Comparison of ENCODE assay signal across 19 cellular contexts in genomic region chr4:989722-990471, GRCh38. TPM values are rescaled to one million over a fixed set of nuclear protein-coding genes. Genes with fewer than 3 reads are reported as not detected.
"Had no signal": no experiment of that assay in that cellular context is flagged by ENCODE, and none has a peak within 500 bp of the region (broad histone marks: within the 10 kb centered on the region; RNA-seq: fewer than 3 reads in every experiment).

No MANE protein-coding gene starts in this region.

- H3K9me3 ChIP-seq: esophagus muscularis mucosa, ovary, sigmoid colon, thoracic aorta had no signal

- H3K27ac ChIP-seq: esophagus muscularis mucosa, foreskin keratinocyte, ovary, sigmoid colon, thoracic aorta had no signal

- H3K4me3 ChIP-seq: esophagus muscularis mucosa, ovary, sigmoid colon, thoracic aorta had no signal

- H3K27me3 ChIP-seq: esophagus muscularis mucosa, foreskin keratinocyte, ovary, sigmoid colon had no signal

- ATAC-seq: activated CD8-positive, alpha-beta T cell treated with anti-CD3 and anti-CD28 coated beads, Interleukin-2, amount 10 ng/mL, durations not matched to agents 7 days and 5 days; foreskin keratinocyte; stimulated activated effector memory CD8-positive, alpha-beta T cell treated with anti-CD3 and anti-CD28 coated beads, Interleukin-12 subunit alpha, Interleukin-12 subunit beta, amount 100 ng/mL, for 72 hours had no signal

- DNase-seq: activated B cell treated with CpG ODN at 0.5 μM for 24 hours; activated CD4-positive, alpha-beta T cell treated with anti-CD3 and anti-CD28 coated beads, Interleukin-2, amount 50 U/mL, for 1 hour; activated CD8-positive, alpha-beta T cell treated with anti-CD3 and anti-CD28 coated beads, Interleukin-2, amount 10 ng/mL, durations not matched to agents 7 days and 5 days; activated effector memory CD4-positive, alpha-beta T cell treated with Interleukin-2 at 50 U/mL for 16 hours; activated naive CD4-positive, alpha-beta T cell treated with Interleukin-2 at 50 U/mL for 16 hours; anterior cingulate cortex; dermis blood vessel endothelial cell; effector CD4-positive, alpha-beta T cell; foreskin keratinocyte; naive B cell; nephron progenitor cell; sigmoid colon; small intestine; stimulated activated CD4-positive, alpha-beta T cell treated with anti-CD3 and anti-CD28 coated beads, Interleukin-4, amount 100 ng/mL, for 24 hours; T-helper 1 cell had no signal

RNA-seq across cellular contexts. Expression of gene SLC26A1, which starts 3.3 kb away (rescaled TPM):
- total RNA-seq: activated B cell treated with CpG ODN at 0.5 μM for 24 hours, dermis blood vessel endothelial cell, foreskin keratinocyte, sigmoid colon, thoracic aorta had no signal
- polyA plus RNA-seq: foreskin keratinocyte had no signal
